ENCODE assay signal across 1 cellular context in the genomic region with DNA sequence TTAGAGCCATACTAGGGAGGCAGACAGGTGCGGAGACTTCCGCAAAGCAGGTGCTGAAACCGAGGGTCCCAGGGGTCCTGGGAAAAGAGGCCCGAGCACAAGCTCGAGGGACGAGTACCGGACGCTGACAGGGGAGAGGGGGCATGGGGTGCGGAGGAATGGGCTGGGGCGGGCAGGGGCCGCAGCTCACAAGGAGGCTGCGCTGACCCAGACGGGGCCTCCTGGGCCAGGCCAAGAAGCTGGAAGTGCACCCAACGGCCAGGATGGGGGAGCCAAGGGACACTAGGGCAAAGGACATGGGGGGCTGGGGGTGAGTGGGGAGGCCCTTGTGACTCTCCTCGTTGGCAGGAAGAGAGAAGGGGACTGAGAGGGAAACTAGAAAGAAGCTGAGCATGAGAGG.
TF ChIP-seq lines count a peak whose summit lies in the region.

No MANE protein-coding gene starts in this region.

TF ChIP-seq in GM23338, 12 proteins besides CTCF, POLR2A, EP300 and RAD21:
- TF ChIP-seq, protein P1, sequence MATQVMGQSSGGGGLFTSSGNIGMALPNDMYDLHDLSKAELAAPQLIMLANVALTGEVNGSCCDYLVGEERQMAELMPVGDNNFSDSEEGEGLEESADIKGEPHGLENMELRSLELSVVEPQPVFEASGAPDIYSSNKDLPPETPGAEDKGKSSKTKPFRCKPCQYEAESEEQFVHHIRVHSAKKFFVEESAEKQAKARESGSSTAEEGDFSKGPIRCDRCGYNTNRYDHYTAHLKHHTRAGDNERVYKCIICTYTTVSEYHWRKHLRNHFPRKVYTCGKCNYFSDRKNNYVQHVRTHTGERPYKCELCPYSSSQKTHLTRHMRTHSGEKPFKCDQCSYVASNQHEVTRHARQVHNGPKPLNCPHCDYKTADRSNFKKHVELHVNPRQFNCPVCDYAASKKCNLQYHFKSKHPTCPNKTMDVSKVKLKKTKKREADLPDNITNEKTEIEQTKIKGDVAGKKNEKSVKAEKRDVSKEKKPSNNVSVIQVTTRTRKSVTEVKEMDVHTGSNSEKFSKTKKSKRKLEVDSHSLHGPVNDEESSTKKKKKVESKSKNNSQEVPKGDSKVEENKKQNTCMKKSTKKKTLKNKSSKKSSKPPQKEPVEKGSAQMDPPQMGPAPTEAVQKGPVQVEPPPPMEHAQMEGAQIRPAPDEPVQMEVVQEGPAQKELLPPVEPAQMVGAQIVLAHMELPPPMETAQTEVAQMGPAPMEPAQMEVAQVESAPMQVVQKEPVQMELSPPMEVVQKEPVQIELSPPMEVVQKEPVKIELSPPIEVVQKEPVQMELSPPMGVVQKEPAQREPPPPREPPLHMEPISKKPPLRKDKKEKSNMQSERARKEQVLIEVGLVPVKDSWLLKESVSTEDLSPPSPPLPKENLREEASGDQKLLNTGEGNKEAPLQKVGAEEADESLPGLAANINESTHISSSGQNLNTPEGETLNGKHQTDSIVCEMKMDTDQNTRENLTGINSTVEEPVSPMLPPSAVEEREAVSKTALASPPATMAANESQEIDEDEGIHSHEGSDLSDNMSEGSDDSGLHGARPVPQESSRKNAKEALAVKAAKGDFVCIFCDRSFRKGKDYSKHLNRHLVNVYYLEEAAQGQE (IDR thresholded peaks at IDR 0.05; ENCODE audit: unreplicated experiment), result no peak
- TF ChIP-seq, protein P2, sequence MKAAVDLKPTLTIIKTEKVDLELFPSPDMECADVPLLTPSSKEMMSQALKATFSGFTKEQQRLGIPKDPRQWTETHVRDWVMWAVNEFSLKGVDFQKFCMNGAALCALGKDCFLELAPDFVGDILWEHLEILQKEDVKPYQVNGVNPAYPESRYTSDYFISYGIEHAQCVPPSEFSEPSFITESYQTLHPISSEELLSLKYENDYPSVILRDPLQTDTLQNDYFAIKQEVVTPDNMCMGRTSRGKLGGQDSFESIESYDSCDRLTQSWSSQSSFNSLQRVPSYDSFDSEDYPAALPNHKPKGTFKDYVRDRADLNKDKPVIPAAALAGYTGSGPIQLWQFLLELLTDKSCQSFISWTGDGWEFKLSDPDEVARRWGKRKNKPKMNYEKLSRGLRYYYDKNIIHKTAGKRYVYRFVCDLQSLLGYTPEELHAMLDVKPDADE (IDR thresholded peaks at IDR 0.05), result no peak
- TF ChIP-seq EZH2phosphoT487 (IDR thresholded peaks at IDR 0.05; ENCODE audit: unreplicated experiment) (no peak), CREB1 (CRISPR knock-in tag; IDR thresholded peaks at IDR 0.05; ENCODE audit: low read depth) (no peak), EZH2 (IDR thresholded peaks at IDR 0.05; ENCODE audit: low read depth, unreplicated experiment) (no peak), STAT1 (IDR thresholded peaks at IDR 0.05; ENCODE audit: unreplicated experiment) (no peak), NANOG (IDR thresholded peaks at IDR 0.05; ENCODE audit: borderline replicate concordance) (no peak), JUNB (IDR thresholded peaks at IDR 0.05; ENCODE audit: unreplicated experiment) (no peak), ZNF331 (CRISPR knock-in tag; IDR thresholded peaks at IDR 0.05; ENCODE audit: low read depth) (no peak), ZNF114 (CRISPR knock-in tag; IDR thresholded peaks at IDR 0.05) (no peak), POLR2AphosphoS5 (IDR thresholded peaks at IDR 0.05; ENCODE audit: low read depth) (no peak)
- TF ChIP-seq, protein P3, sequence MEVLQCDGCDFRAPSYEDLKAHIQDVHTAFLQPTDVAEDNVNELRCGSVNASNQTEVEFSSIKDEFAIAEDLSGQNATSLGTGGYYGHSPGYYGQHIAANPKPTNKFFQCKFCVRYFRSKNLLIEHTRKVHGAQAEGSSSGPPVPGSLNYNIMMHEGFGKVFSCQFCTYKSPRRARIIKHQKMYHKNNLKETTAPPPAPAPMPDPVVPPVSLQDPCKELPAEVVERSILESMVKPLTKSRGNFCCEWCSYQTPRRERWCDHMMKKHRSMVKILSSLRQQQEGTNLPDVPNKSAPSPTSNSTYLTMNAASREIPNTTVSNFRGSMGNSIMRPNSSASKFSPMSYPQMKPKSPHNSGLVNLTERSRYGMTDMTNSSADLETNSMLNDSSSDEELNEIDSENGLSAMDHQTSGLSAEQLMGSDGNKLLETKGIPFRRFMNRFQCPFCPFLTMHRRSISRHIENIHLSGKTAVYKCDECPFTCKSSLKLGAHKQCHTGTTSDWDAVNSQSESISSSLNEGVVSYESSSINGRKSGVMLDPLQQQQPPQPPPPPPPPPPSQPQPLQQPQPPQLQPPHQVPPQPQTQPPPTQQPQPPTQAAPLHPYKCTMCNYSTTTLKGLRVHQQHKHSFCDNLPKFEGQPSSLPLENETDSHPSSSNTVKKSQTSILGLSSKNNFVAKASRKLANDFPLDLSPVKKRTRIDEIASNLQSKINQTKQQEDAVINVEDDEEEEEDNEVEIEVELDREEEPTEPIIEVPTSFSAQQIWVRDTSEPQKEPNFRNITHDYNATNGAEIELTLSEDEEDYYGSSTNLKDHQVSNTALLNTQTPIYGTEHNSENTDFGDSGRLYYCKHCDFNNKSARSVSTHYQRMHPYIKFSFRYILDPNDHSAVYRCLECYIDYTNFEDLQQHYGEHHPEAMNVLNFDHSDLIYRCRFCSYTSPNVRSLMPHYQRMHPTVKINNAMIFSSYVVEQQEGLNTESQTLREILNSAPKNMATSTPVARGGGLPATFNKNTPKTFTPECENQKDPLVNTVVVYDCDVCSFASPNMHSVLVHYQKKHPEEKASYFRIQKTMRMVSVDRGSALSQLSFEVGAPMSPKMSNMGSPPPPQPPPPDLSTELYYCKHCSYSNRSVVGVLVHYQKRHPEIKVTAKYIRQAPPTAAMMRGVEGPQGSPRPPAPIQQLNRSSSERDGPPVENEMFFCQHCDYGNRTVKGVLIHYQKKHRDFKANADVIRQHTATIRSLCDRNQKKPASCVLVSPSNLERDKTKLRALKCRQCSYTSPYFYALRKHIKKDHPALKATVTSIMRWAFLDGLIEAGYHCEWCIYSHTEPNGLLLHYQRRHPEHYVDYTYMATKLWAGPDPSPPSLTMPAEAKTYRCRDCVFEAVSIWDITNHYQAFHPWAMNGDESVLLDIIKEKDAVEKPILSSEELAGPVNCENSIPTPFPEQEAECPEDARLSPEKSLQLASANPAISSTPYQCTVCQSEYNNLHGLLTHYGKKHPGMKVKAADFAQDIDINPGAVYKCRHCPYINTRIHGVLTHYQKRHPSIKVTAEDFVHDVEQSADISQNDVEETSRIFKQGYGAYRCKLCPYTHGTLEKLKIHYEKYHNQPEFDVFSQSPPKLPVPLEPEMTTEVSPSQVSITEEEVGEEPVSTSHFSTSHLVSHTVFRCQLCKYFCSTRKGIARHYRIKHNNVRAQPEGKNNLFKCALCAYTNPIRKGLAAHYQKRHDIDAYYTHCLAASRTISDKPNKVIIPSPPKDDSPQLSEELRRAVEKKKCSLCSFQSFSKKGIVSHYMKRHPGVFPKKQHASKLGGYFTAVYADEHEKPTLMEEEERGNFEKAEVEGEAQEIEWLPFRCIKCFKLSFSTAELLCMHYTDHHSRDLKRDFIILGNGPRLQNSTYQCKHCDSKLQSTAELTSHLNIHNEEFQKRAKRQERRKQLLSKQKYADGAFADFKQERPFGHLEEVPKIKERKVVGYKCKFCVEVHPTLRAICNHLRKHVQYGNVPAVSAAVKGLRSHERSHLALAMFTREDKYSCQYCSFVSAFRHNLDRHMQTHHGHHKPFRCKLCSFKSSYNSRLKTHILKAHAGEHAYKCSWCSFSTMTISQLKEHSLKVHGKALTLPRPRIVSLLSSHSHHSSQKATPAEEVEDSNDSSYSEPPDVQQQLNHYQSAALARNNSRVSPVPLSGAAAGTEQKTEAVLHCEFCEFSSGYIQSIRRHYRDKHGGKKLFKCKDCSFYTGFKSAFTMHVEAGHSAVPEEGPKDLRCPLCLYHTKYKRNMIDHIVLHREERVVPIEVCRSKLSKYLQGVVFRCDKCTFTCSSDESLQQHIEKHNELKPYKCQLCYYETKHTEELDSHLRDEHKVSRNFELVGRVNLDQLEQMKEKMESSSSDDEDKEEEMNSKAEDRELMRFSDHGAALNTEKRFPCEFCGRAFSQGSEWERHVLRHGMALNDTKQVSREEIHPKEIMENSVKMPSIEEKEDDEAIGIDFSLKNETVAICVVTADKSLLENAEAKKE (CRISPR knock-in tag; IDR thresholded peaks at IDR 0.05), result no peak
